Comparison of ENCODE assay signal across 16 cellular contexts in the genomic region with DNA sequence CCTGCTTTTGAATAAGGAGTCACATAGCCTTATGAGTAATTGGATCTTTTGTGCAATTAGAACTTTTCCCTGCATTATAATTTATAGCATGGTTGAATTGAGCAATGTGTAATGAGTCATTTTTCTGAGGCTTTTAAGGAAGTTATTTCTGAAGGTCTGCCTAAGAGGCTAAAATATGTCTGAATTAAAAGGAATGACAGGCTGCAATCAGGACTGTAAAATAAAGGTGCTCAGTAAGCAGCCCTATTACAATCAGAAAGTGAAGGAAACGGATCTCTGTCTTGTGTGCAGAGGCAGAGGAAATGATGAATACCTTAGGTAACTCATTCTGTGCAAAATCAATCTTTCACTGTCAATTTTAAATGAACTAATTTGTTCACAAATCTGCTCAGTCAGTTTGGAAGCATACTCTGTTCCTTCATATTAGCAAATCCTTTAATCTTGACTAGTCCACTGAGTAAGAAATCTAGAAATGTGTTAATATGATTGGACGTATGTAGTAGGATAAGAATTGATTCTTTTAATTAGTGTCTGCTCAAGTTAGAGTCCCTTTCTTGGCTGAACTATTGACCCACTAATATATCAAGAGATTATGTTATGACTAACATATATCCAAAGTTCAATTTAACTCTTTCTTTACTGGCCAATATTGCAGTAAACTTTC.
DNase-seq lines count a peak whose midpoint lies in the region; ATAC-seq and TF ChIP-seq lines count a peak whose summit lies in the region.
"Had no signal": no experiment of that assay in that cellular context is flagged by ENCODE, and none has a peak within 500 bp of the region (broad histone marks: within the 10 kb centered on the region; RNA-seq: fewer than 3 reads in every experiment).

No MANE protein-coding gene starts in this region.

- no peak overlapping the region for H3K27ac ChIP-seq in mammary epithelial cell (ENCODE audit: insufficient read depth, low read depth, low read length)
- H3K27ac ChIP-seq in gastroesophageal sphincter = no peak overlapping the region
- H3K27ac ChIP-seq: psoas muscle, suprapubic skin had no signal

- H3K79me2 ChIP-seq in mammary epithelial cell (ENCODE audit: insufficient read depth, low read length) = no peaks in the 10 kb centered on the region

- dilution Hi-C loops in mammary epithelial cell (cut with HindIII; ENCODE audit: low sequenced_read_pairs) = no loop called here

- H4K20me1 ChIP-seq in mammary epithelial cell (ENCODE audit: insufficient read depth, low read length) = no peaks in the 10 kb centered on the region

- DNase-seq in EL = peak; percentile 75
- peak; percentile 80 for DNase-seq in MV-4-11 (lab: John Stamatoyannopoulos, UW)
- peak; percentile 63 for DNase-seq in mammary epithelial cell
- DNase-seq in omental fat pad (ENCODE audit: low spot score) = no peak
- no peak for DNase-seq in NCI-H1417 treated with DMSO at 0.1 percent for 48 hours (lab: John Stamatoyannopoulos, UW)
- DNase-seq: activated CD8-positive, alpha-beta memory T cell treated with anti-CD3 and anti-CD28 coated beads, Interleukin-2, amount 50 U/mL, for 4 hours; effector memory CD4-positive, alpha-beta T cell; H9; NCI-H2029; psoas muscle had no signal

- TF ChIP-seq POLR2A in gastroesophageal sphincter (IDR thresholded peaks at IDR 0.05) = no peak

- no peak overlapping the region for H2AFZ ChIP-seq in mammary epithelial cell (ENCODE audit: low read depth, low read length)

- intact Hi-C loops in mammary epithelial cell (cut with micrococcal nuclease) = no loop called here

- BruUV-seq in mammary epithelial cell (replicated peaks; lab: Mats Ljungman, UMichigan) = no TSS peak

- H3K4me2 ChIP-seq in mammary epithelial cell (ENCODE audit: insufficient read depth, low read depth, low read length) = no peak overlapping the region

- no peak overlapping the region for H3K9ac ChIP-seq in mammary epithelial cell (ENCODE audit: insufficient read depth, low read length)

- TF ChIP-seq CTCF in mammary epithelial cell (conservative IDR thresholded peaks at IDR 0.05 in 1 of 2, IDR thresholded peaks at IDR 0.05 in 1 of 2; ENCODE audit: extremely low read depth in 1 of 2, insufficient read depth in 1 of 2, low read depth in 1 of 2, low read length in 2 of 2) (no peak), omental fat pad (IDR thresholded peaks at IDR 0.05) (no peak), gastroesophageal sphincter (IDR thresholded peaks at IDR 0.05) (no peak)

- in situ Hi-C loops in mammary epithelial cell (cut with MboI; ENCODE audit: low sequenced_read_pairs in 2 of 2) = no loop called here

- TF ChIP-seq EP300 in gastroesophageal sphincter (IDR thresholded peaks at IDR 0.05) = no peak

- H3K36me3 ChIP-seq in mammary epithelial cell (ENCODE audit: insufficient read depth, low read length) (no peaks in the 10 kb centered on the region), gastroesophageal sphincter (no peaks in the 10 kb centered on the region)
- H3K36me3 ChIP-seq: suprapubic skin had no signal

- H3K4me3 ChIP-seq in mammary epithelial cell (replicated peaks in 1 of 3; ENCODE audit: insufficient read depth in 1 of 3, low read depth in 2 of 3, low read length in 3 of 3) (no peak overlapping the region), gastroesophageal sphincter (no peak overlapping the region)
- H3K4me3 ChIP-seq: GM12878, psoas muscle, suprapubic skin had no signal

- CTCF ChIA-PET in mammary epithelial cell (lab: Charles Lee; ENCODE audit: low non-redundant PET) = no interaction called here

- H3K9me3 ChIP-seq in mammary epithelial cell (replicated peaks; ENCODE audit: insufficient read depth, low read length) (no peaks in the 10 kb centered on the region), gastroesophageal sphincter (no peaks in the 10 kb centered on the region)
- H3K9me3 ChIP-seq: psoas muscle, suprapubic skin had no signal

- no peaks in the 10 kb centered on the region for H3K27me3 ChIP-seq in mammary epithelial cell (ENCODE audit: insufficient read depth, low read length)
- no peaks in the 10 kb centered on the region for H3K27me3 ChIP-seq in gastroesophageal sphincter
- H3K27me3 ChIP-seq: suprapubic skin had no signal

- peak; percentile 71 for ATAC-seq in omental fat pad (ENCODE audit: low FRiP score)
- ATAC-seq in activated CD4-positive, CD25-positive, alpha-beta regulatory T cell treated with anti-CD3 and anti-CD28 coated beads, Interleukin-2, amount 50 U/mL, for 24 hours = no peak
- ATAC-seq in GM18867 (IDR thresholded peaks at IDR 0.05; ENCODE audit: unreplicated experiment) = no peak
- ATAC-seq in gastroesophageal sphincter = no peak
- ATAC-seq: GM12878, Panc1, psoas muscle had no signal

- H3K4me1 ChIP-seq in mammary epithelial cell (ENCODE audit: insufficient read depth, low read length) (peaks cover 3% of the 10 kb centered on the region), gastroesophageal sphincter (no peaks in the 10 kb centered on the region)
- H3K4me1 ChIP-seq: psoas muscle, suprapubic skin had no signal

- 49% methylated on average over 2 of the region's 2 CpGs for WGBS in mammary epithelial cell (ENCODE audit: low coverage, missing lambda C conversion rate)
- WGBS in gastroesophageal sphincter (ENCODE audit: low coverage in 1 of 2), 2 donors = 76 to 84% methylated on average over 2 of the region's 2 CpGs

Comparison
In these comparisons a context has a peak if more than half of its experiments do, and no peak if none do; other contexts are left out.
1. DNase-seq: peak in EL (single experiment), MV-4-11 (single experiment) and mammary epithelial cell (single experiment); none in omental fat pad (single experiment) and NCI-H1417 treated with DMSO at 0.1 percent for 48 hours (single experiment).